In genomic region chr1:111346089-111346885, GRCh38 we compare ENCODE assay signal across 8 cellular contexts. TPM values are rescaled to one million over a fixed set of nuclear protein-coding genes. Genes with fewer than 3 reads are reported as not detected.
DNase-seq lines count a peak whose midpoint lies in the region; ATAC-seq and TF ChIP-seq lines count a peak whose summit lies in the region.

No MANE protein-coding gene starts in this region.

- H3K79me2 ChIP-seq in Karpas-422 (ENCODE audit: low read length) = no peaks in the 10 kb centered on the region

- H3K27me3 ChIP-seq in Karpas-422 (ENCODE audit: low read length) (peaks cover 4% of the 10 kb centered on the region; the same call in 1 of the 2 replicates), foreskin keratinocyte (no peaks in the 10 kb centered on the region)

- no peaks in the 10 kb centered on the region for H3K36me3 ChIP-seq in Karpas-422 (ENCODE audit: insufficient read depth, low read length)

- H3K27ac Mint-ChIP-seq in neural crest cell (ENCODE audit: unreplicated experiment) = peak overlapping the region; percentile 93
- peak overlapping the region; percentile 45 to 87 for H3K27ac Mint-ChIP-seq in stimulated activated naive CD8-positive, alpha-beta T cell treated with anti-CD3 and anti-CD28 coated beads, Interleukin-15, amount 100 ng/mL, for 72 hours

- H3K4me1 Mint-ChIP-seq in neural crest cell = peaks cover 16% of the 10 kb centered on the region
- peaks cover 20% of the 10 kb centered on the region for H3K4me1 Mint-ChIP-seq in stimulated activated naive CD8-positive, alpha-beta T cell treated with anti-CD3 and anti-CD28 coated beads, Interleukin-15, amount 100 ng/mL, for 72 hours

- TF ChIP-seq CTCF in foreskin keratinocyte (conservative IDR thresholded peaks at IDR 0.05) (peak; percentile 24), neural crest cell (conservative IDR thresholded peaks at IDR 0.05) (no peak)

- H3K9me2 ChIP-seq in Karpas-422 (replicated peaks; ENCODE audit: insufficient read depth, low read length) = no peaks in the 10 kb centered on the region

- ATAC-seq in GM21786 (IDR thresholded peaks at IDR 0.05; ENCODE audit: unreplicated experiment) (peak; percentile 88), foreskin keratinocyte (peak; percentile 97)
- ATAC-seq in stimulated activated naive CD8-positive, alpha-beta T cell treated with anti-CD3 and anti-CD28 coated beads, Interleukin-15, amount 100 ng/mL, for 72 hours = peak; percentile 95

- H3K4me1 ChIP-seq in Karpas-422 (ENCODE audit: low read length) (peaks cover 9% of the 10 kb centered on the region), foreskin keratinocyte (no peaks in the 10 kb centered on the region)

- peak overlapping the region; percentile 63 for H3K9ac ChIP-seq in Karpas-422 (ENCODE audit: low read length)

- H3K9me3 ChIP-seq in Karpas-422 (ENCODE audit: low read length) = no peaks in the 10 kb centered on the region

- peak overlapping the region; percentile 76 for H3K4me2 ChIP-seq in Karpas-422 (ENCODE audit: low read depth, low read length, poor library complexity, severe bottlenecking)

- H3K9me3 Mint-ChIP-seq in neural crest cell = no peaks in the 10 kb centered on the region
- no peaks in the 10 kb centered on the region for H3K9me3 Mint-ChIP-seq in stimulated activated naive CD8-positive, alpha-beta T cell treated with anti-CD3 and anti-CD28 coated beads, Interleukin-15, amount 100 ng/mL, for 72 hours

- H4K20me1 ChIP-seq in Karpas-422 (ENCODE audit: insufficient read depth, low read depth, low read length) = no peaks in the 10 kb centered on the region

- DNase-seq in DMS53 treated with DMSO at 0.1 percent for 48 hours (lab: John Stamatoyannopoulos, UW; ENCODE audit: unreplicated experiment) (peak; percentile 82), Karpas-422 (peak; percentile 94), RPMI8226 (peak; percentile 92), foreskin keratinocyte (peak; percentile 59 to 75), neural crest cell (ENCODE audit: low read depth, low spot score) (peak; percentile 76)
- DNase-seq in activated effector memory CD4-positive, alpha-beta T cell treated with Interleukin-2 at 50 U/mL for 16 hours = peak; percentile 82
- peak; percentile 73 to 83 for DNase-seq in stimulated activated naive CD8-positive, alpha-beta T cell treated with anti-CD3 and anti-CD28 coated beads, Interleukin-15, amount 100 ng/mL, for 72 hours

- no peaks in the 10 kb centered on the region for H3K36me3 Mint-ChIP-seq in neural crest cell (ENCODE audit: low read depth)

- peak overlapping the region; percentile 95 for H3K4me3 Mint-ChIP-seq in neural crest cell
- peak overlapping the region; percentile 94 to 95 for H3K4me3 Mint-ChIP-seq in stimulated activated naive CD8-positive, alpha-beta T cell treated with anti-CD3 and anti-CD28 coated beads, Interleukin-15, amount 100 ng/mL, for 72 hours

- H3K27ac ChIP-seq in Karpas-422 (ENCODE audit: low read length) (no peak overlapping the region), foreskin keratinocyte (no peak overlapping the region)

- peak overlapping the region; percentile 84 for H2AFZ ChIP-seq in Karpas-422 (ENCODE audit: low read length)

- peak overlapping the region; percentile 66 for H3K4me3 ChIP-seq in Karpas-422 (ENCODE audit: low read length)

- H3K27me3 Mint-ChIP-seq in neural crest cell (ENCODE audit: low read depth) = peaks cover 32% of the 10 kb centered on the region
- H3K27me3 Mint-ChIP-seq in stimulated activated naive CD8-positive, alpha-beta T cell treated with anti-CD3 and anti-CD28 coated beads, Interleukin-15, amount 100 ng/mL, for 72 hours = no peaks in the 10 kb centered on the region

RNA-seq across cellular contexts. Expression of gene CHIA, which starts 55.6 kb away (rescaled TPM):
- not detected in 2 replicates for total RNA-seq in Karpas-422 (2014; rRNA removed; shearing (Covaris generic); ENCODE audit: low replicate concordance)
- total RNA-seq in foreskin keratinocyte (not detected in 2 replicates), neural crest cell (not detected in 2 replicates)
- not detected in 2 replicates for polyA plus RNA-seq in foreskin keratinocyte
